23 cellular contexts compared by ENCODE assay signal in the genomic region with DNA sequence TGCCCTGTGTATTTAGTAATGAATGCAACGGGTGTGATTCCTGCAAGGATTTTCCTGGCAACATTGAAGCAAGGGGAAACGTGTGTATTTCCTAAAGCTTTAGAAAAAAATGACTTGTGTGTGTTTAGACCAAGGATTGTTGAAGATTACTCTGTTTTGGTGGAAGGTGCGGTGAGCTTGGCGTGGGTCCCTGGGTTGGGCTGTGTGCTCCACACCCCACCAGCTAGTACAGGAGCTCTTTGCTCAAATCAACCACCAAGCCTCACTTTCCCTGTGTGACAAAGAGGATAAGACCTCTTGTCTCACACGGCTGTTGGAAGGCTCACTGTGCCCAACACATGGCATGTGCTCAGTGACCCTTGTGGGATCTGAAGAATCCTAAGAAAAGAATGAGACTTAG.
"Had no signal": no experiment of that assay in that cellular context is flagged by ENCODE, and none has a peak within 500 bp of the region (broad histone marks: within the 10 kb centered on the region; RNA-seq: fewer than 3 reads in every experiment).

No MANE protein-coding gene starts in this region.

- H3K4me1 ChIP-seq: gastrocnemius medialis, prostate gland, right atrium auricular region had no signal

- H3K27ac ChIP-seq: epithelial cell of prostate, gastrocnemius medialis, heart left ventricle, hepatocyte, prostate gland, right atrium auricular region, sigmoid colon, stomach, tibial artery had no signal

- H2AFZ ChIP-seq: hepatocyte had no signal

- ATAC-seq: esophagus mucosa; gastrocnemius medialis; heart left ventricle; left lobe of liver; naive thymus-derived CD8-positive, alpha-beta T cell had no signal

- FAIRE-seq: kidney had no signal

- H3K79me2 ChIP-seq: hepatocyte had no signal

- H3K4me1 Mint-ChIP-seq: memory B cell; naive thymus-derived CD8-positive, alpha-beta T cell had no signal

- H3K36me3 Mint-ChIP-seq: memory B cell; naive thymus-derived CD8-positive, alpha-beta T cell; type B pancreatic cell had no signal

- H3K27me3 ChIP-seq: gastrocnemius medialis, heart left ventricle, hepatocyte, right atrium auricular region, sigmoid colon, stomach had no signal

- H3K36me3 ChIP-seq: gastrocnemius medialis, heart left ventricle, prostate gland, right atrium auricular region, sigmoid colon, stomach, tibial artery had no signal

- H3K4me2 ChIP-seq: hepatocyte had no signal

- DNase-seq: cortex of kidney; effector CD4-positive, alpha-beta T cell; foreskin fibroblast; gastrocnemius medialis; heart left ventricle; kidney; midbrain; naive thymus-derived CD8-positive, alpha-beta T cell; sigmoid colon; stimulated activated CD4-positive, alpha-beta T cell treated with anti-CD3 and anti-CD28 coated beads, Interleukin-15, amount 100 ng/mL, for 24 hours; stimulated activated CD4-positive, alpha-beta T cell treated with anti-CD3 and anti-CD28 coated beads, Interleukin-2, amount 100 ng/mL, for 48 hours; stimulated activated naive CD4-positive, alpha-beta T cell; stomach; tibial artery had no signal

- H3K27me3 Mint-ChIP-seq: type B pancreatic cell had no signal

- H3K4me3 ChIP-seq: gastrocnemius medialis, heart left ventricle, hepatocyte, lung, prostate gland, right atrium auricular region, sigmoid colon, stomach, tibial artery had no signal

- H3K27ac Mint-ChIP-seq: memory B cell; naive thymus-derived CD8-positive, alpha-beta T cell; type B pancreatic cell had no signal

- H3K9me3 ChIP-seq: gastrocnemius medialis, heart left ventricle, prostate gland, right atrium auricular region, sigmoid colon, stomach, tibial artery had no signal

- H3K9me3 Mint-ChIP-seq: memory B cell; naive thymus-derived CD8-positive, alpha-beta T cell had no signal

- H3K4me3 Mint-ChIP-seq: memory B cell; naive thymus-derived CD8-positive, alpha-beta T cell; type B pancreatic cell had no signal
